8 cellular contexts compared by ENCODE assay signal in genomic region chr15:31216210-31216911, GRCh38.
DNase-seq lines count a peak whose midpoint lies in the region; ATAC-seq, FAIRE-seq and TF ChIP-seq lines count a peak whose summit lies in the region.

No MANE protein-coding gene starts in this region.

- H3K4me2 ChIP-seq in KMS-11 = peak overlapping the region; percentile 66

- H3K9me3 ChIP-seq in kidney (ENCODE audit: control insufficient read depth in 1 of 2, low read length in 2 of 2) = peaks cover 0 to 2% of the 10 kb centered on the region in 2 donors

- no peak for FAIRE-seq in kidney (lab: Jason Lieb, UNC)

- H3K27ac ChIP-seq in KMS-11 (peak overlapping the region; percentile 63), kidney (ENCODE audit: low read depth in 2 of 2, low read length in 2 of 2) (peak overlapping the region; percentile 26 to 85)

- no peaks in the 10 kb centered on the region for H3K36me3 ChIP-seq in KMS-11 (ENCODE audit: insufficient read depth)
- H3K36me3 ChIP-seq in kidney (ENCODE audit: control insufficient read depth in 1 of 2, insufficient read depth in 2 of 2, low read length in 2 of 2) = no peaks in the 10 kb centered on the region

- no peak overlapping the region; the same call in 1 of the 2 replicates for H2AFZ ChIP-seq in KMS-11 (ENCODE audit: low read depth)

- H3K79me2 ChIP-seq in KMS-11 (ENCODE audit: insufficient read depth, low read depth) = no peaks in the 10 kb centered on the region

- H3K27me3 ChIP-seq in KMS-11 (ENCODE audit: insufficient read depth, low read depth) = no peaks in the 10 kb centered on the region

- intact Hi-C loops in kidney (cut with DNase I) = no loop called here

- H3K4me1 ChIP-seq in KMS-11 (ENCODE audit: low read depth, poor library complexity, severe bottlenecking) (peaks cover 50% of the 10 kb centered on the region), kidney (ENCODE audit: control insufficient read depth in 1 of 2, insufficient read depth in 1 of 2, low read depth in 1 of 2, low read length in 2 of 2) (peaks cover 4 to 11% of the 10 kb centered on the region in 2 donors)

- TF ChIP-seq CTCF in KMS-11 (conservative IDR thresholded peaks at IDR 0.05; ENCODE audit: low read depth, low read length) (no peak), cardiac fibroblast (IDR thresholded peaks at IDR 0.05; ENCODE audit: low read depth, low read length) (no peak), kidney (IDR thresholded peaks at IDR 0.05; ENCODE audit: borderline replicate concordance, extremely low read depth, insufficient read depth) (no peak)

- H3K4me3 ChIP-seq in KMS-11 (IDR thresholded peaks at IDR 0.05; ENCODE audit: insufficient read depth, low read depth, low read length) = no peak overlapping the region
- peak overlapping the region; percentile 25 to 33 for H3K4me3 ChIP-seq in cardiac fibroblast (replicated peaks in 1 of 2; ENCODE audit: low read depth in 2 of 2, low read length in 2 of 2)
- H3K4me3 ChIP-seq in kidney (ENCODE audit: low read length in 2 of 2) = peak overlapping the region; percentile 18 to 45

- DNase-seq in GM03348 (ENCODE audit: low spot score) (peak; percentile 66), T follicular helper cell (ENCODE audit: low read depth) (peak; percentile 26), cardiac fibroblast (ENCODE audit: low read depth in 2 of 2) (peak; percentile 61 to 89), kidney (peak; percentile 97), middle frontal gyrus (ENCODE audit: extremely low spot score, low spot score) (no peak)
- peak; percentile 66 for DNase-seq in stimulated activated CD4-positive, alpha-beta T cell treated with anti-CD3 and anti-CD28 coated beads, Interleukin-15, amount 100 ng/mL, for 24 hours

- peak overlapping the region; percentile 46; the same call in 1 of the 2 replicates for H3K9ac ChIP-seq in KMS-11
- peak overlapping the region; percentile 13 to 24 for H3K9ac ChIP-seq in kidney (ENCODE audit: low read length in 2 of 2)

- ATAC-seq in GM21723 (IDR thresholded peaks at IDR 0.05; ENCODE audit: unreplicated experiment) = peak; percentile 43

- H4K20me1 ChIP-seq in KMS-11 (ENCODE audit: insufficient read depth) = no peaks in the 10 kb centered on the region
